Comparison of ENCODE assay signal across 18 cellular contexts in the genomic region with DNA sequence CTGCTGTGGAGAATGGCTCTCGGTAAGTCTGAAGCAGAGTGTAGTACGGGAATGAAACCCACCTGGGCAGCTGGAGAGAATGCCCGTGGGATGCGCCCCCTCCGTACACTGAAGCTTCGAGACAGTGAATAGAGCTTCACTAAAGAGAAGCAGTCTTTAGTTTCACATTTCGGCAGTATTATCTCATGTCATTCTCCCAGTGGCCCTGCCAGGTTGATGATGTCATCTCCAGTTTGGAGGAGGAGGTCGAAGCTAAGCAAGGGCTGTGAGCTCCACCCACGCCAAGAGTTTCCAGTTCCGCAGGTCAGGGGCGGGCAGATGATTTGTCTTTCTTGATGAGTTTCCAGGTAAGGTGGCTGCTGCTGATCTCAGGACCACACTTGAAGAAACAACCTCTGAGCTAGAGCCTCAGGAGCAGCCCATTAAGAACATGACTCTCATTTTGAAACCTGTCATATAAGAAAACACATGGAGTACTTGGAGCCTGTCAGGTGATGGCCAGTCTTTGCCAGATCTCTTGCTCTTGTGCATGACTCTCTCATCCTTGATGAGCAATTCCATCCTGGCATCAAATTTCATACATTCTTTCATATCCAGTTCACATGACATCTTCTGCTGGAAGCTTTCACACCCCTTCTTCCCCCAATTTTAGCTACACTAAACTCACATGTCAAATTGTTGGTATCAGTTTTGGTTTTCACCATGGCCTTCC.
A peak's percentile ranks its signal among the peaks of the same experiment; 100 is the strongest.
DNase-seq lines count a peak whose midpoint lies in the region; ATAC-seq, FAIRE-seq and TF ChIP-seq lines count a peak whose summit lies in the region.
"Had no signal": no experiment of that assay in that cellular context is flagged by ENCODE, and none has a peak within 500 bp of the region (broad histone marks: within the 10 kb centered on the region; RNA-seq: fewer than 3 reads in every experiment).

No MANE protein-coding gene starts in this region.

- H3K27ac ChIP-seq in GM23338 (ENCODE audit: low read depth) (no peak overlapping the region), K562 (ENCODE audit: extremely low read depth, low read depth, low read length) (no peak overlapping the region)
- H3K27ac ChIP-seq: adrenal gland, KMS-11, spleen, vagina had no signal

- no peaks in the 10 kb centered on the region for H3K36me3 ChIP-seq in GM23338 (ENCODE audit: insufficient read depth)
- H3K36me3 ChIP-seq in K562 (ENCODE audit: control insufficient read depth, insufficient read depth, low read length): no peaks in the 10 kb centered on the region
- H3K36me3 ChIP-seq: adrenal gland, spleen, vagina had no signal

- H3K36me3 Mint-ChIP-seq in GM23338 (ENCODE audit: low read depth): no peaks in the 10 kb centered on the region

- no peak for TF ChIP-seq RAD21 in K562 (CRISPR knock-in tag; conservative IDR thresholded peaks at IDR 0.05 in 1 of 2, IDR thresholded peaks at IDR 0.05 in 1 of 2)

- no peak overlapping the region for H3K9ac ChIP-seq in K562 (ENCODE audit: insufficient read depth in 1 of 2, low read depth in 2 of 2, low read length in 2 of 2)
- H3K9ac ChIP-seq: KMS-11 had no signal

- no peak overlapping the region for H3K4me3 Mint-ChIP-seq in GM23338

- H3K27me3 Mint-ChIP-seq in GM23338 (ENCODE audit: insufficient read depth, low read depth, poor library complexity): no peaks in the 10 kb centered on the region

- H3K9me3 Mint-ChIP-seq in GM23338: no peaks in the 10 kb centered on the region

- no peak overlapping the region for H3K27ac Mint-ChIP-seq in GM23338

- H3F3A ChIP-seq in GM23338 (replicated peaks; ENCODE audit: low read depth): no peaks in the 10 kb centered on the region

- ATAC-seq in GM23338 (no peak), K562 (peak; percentile 83), HG02973 (IDR thresholded peaks at IDR 0.05; ENCODE audit: unreplicated experiment) (no peak), GM18861 (IDR thresholded peaks at IDR 0.05; ENCODE audit: unreplicated experiment) (no peak)

- FAIRE-seq in K562 (lab: Jason Lieb, UNC): no peak
- FAIRE-seq: endothelial cell of umbilical vein had no signal

- no peak for TF ChIP-seq POLR2A in K562 (conservative IDR thresholded peaks at IDR 0.05)

- no peak overlapping the region for H3K4me3 ChIP-seq in GM23338
- H3K4me3 ChIP-seq in K562: no peak overlapping the region
- H3K4me3 ChIP-seq: adrenal gland, spleen, vagina had no signal

- in situ Hi-C loops in K562 (cut with MboI): no loop called here

- CTCF ChIA-PET in K562 (lab: Yijun Ruan, JAX; ENCODE audit: low intra/inter-chr PET ratio): no interaction called here

- H2AFZ ChIP-seq in GM23338 (0 out of 2 replicates have a peak overlapping the region, but pooled peaks have one; percentile 23), K562 (ENCODE audit: low read depth, low read length) (no peak overlapping the region)

- POLR2A ChIA-PET in K562 (lab: Yijun Ruan, JAX): interaction anchor here (1.7 kb wide), 1 partner anchor 13 kb away, joined by 3 read pairs; no protein-coding TSS in a partner anchor

- no peak for TF ChIP-seq EP300 in K562 (IDR thresholded peaks at IDR 0.05; ENCODE audit: low read length)

- no TSS peak for BruUV-seq in K562 (replicated peaks; lab: Mats Ljungman, UMichigan)

- H4K20me1 ChIP-seq in GM23338 (replicated peaks; ENCODE audit: insufficient read depth) (no peaks in the 10 kb centered on the region), K562 (replicated peaks; ENCODE audit: control insufficient read depth, insufficient read depth, low read length) (no peaks in the 10 kb centered on the region)

- WGBS in K562 (ENCODE audit: insufficient coverage, low coverage, missing lambda C conversion rate): under 1% methylated on average over 11 of the region's 11 CpGs

- H3K9me3 ChIP-seq in K562 (replicated peaks; ENCODE audit: control insufficient read depth, insufficient read depth, low read depth, low read length): no peaks in the 10 kb centered on the region
- H3K9me3 ChIP-seq: adrenal gland, spleen, vagina had no signal

- H3K4me1 ChIP-seq in GM23338 (ENCODE audit: insufficient read depth) (no peaks in the 10 kb centered on the region), K562 (replicated peaks in 1 of 2; ENCODE audit: control insufficient read depth in 2 of 2, insufficient read depth in 2 of 2, low read length in 2 of 2) (no peaks in the 10 kb centered on the region)
- H3K4me1 ChIP-seq: adrenal gland, spleen, vagina had no signal

- H3K9me1 ChIP-seq in K562 (ENCODE audit: control insufficient read depth, insufficient read depth, low read length): no peaks in the 10 kb centered on the region

- H3K4me2 ChIP-seq in GM23338 (no peak overlapping the region), K562 (ENCODE audit: insufficient read depth, low read length) (peak overlapping the region; percentile 33; the same call in 1 of the 2 replicates)
- H3K4me2 ChIP-seq: KMS-11 had no signal

- intact Hi-C loops in K562 (cut with micrococcal nuclease): no loop called here

- DNase-seq in GM23338 (ENCODE audit: low spot score) (no peak), NCI-H146 (lab: John Stamatoyannopoulos, UW) (peak; percentile 73), K562 (ENCODE audit: extremely low read depth in 1 of 4, low spot score in 3 of 4) (peak in 3 of 4 experiments; percentile 17 to 37 (median 25)), islet precursor cell (peak; percentile 62)
- DNase-seq in stimulated activated CD4-positive, alpha-beta T cell treated with anti-CD3 and anti-CD28 coated beads, Interleukin-15, amount 100 ng/mL, for 24 hours: no peak
- DNase-seq: C1 segment of cervical spinal cord, DND-41, glutamatergic neuron, HCEC 1CT, NCI-H1417, spleen, T-helper 9 cell had no signal

- H3K4me1 Mint-ChIP-seq in GM23338: no peaks in the 10 kb centered on the region

- peaks cover 8% of the 10 kb centered on the region; the same call in 1 of the 2 replicates for H3K9me2 ChIP-seq in GM23338 (ENCODE audit: insufficient read depth)

- H3K27me3 ChIP-seq in GM23338 (ENCODE audit: insufficient read depth): no peaks in the 10 kb centered on the region
- no peaks in the 10 kb centered on the region for H3K27me3 ChIP-seq in K562 (ENCODE audit: control insufficient read depth in 2 of 2, insufficient read depth in 2 of 2, low read length in 2 of 2)
- H3K27me3 ChIP-seq: adrenal gland, spleen, vagina had no signal

- H3K79me2 ChIP-seq in GM23338 (replicated peaks; ENCODE audit: insufficient read depth) (no peaks in the 10 kb centered on the region), K562 (ENCODE audit: control insufficient read depth, insufficient read depth, low read length) (no peaks in the 10 kb centered on the region)

- TF ChIP-seq CTCF in GM23338 (conservative IDR thresholded peaks at IDR 0.05; ENCODE audit: low read depth in 2 of 2) (no peak), K562 (IDR thresholded peaks at IDR 0.05 in 2 of 3, conservative IDR thresholded peaks at IDR 0.05 in 1 of 3; ENCODE audit: insufficient read depth in 2 of 3, low read depth in 1 of 3, low read length in 3 of 3) (no peak)

TF ChIP-seq in K562, 482 proteins besides CTCF, POLR2A, EP300 and RAD21:
- no peak for TF ChIP-seq RCOR1 (IDR thresholded peaks at IDR 0.05; ENCODE audit: borderline replicate concordance in 1 of 2, low read depth in 2 of 2, low read length in 2 of 2)
- TF ChIP-seq YBX1 (IDR thresholded peaks at IDR 0.05): no peak
- TF ChIP-seq HMG20A (CRISPR knock-in tag; conservative IDR thresholded peaks at IDR 0.05): no peak
- TF ChIP-seq, protein P1, sequence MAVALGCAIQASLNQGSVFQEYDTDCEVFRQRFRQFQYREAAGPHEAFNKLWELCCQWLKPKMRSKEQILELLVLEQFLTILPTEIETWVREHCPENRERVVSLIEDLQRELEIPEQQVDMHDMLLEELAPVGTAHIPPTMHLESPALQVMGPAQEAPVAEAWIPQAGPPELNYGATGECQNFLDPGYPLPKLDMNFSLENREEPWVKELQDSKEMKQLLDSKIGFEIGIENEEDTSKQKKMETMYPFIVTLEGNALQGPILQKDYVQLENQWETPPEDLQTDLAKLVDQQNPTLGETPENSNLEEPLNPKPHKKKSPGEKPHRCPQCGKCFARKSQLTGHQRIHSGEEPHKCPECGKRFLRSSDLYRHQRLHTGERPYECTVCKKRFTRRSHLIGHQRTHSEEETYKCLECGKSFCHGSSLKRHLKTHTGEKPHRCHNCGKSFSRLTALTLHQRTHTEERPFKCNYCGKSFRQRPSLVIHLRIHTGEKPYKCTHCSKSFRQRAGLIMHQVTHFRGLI (CRISPR knock-in tag; IDR thresholded peaks at IDR 0.05): no peak
- TF ChIP-seq JUND (IDR thresholded peaks at IDR 0.05; ENCODE audit: borderline replicate concordance, low read depth, low read length): peak; percentile 85
- TF ChIP-seq JUND (tag; IDR thresholded peaks at IDR 0.05; ENCODE audit: borderline replicate concordance, low read depth, low read length): peak; percentile 87; the same call in 2 of the 3 replicates
- TF ChIP-seq ATF7 (IDR thresholded peaks at IDR 0.05): peak; percentile 91
- TF ChIP-seq, protein P2, sequence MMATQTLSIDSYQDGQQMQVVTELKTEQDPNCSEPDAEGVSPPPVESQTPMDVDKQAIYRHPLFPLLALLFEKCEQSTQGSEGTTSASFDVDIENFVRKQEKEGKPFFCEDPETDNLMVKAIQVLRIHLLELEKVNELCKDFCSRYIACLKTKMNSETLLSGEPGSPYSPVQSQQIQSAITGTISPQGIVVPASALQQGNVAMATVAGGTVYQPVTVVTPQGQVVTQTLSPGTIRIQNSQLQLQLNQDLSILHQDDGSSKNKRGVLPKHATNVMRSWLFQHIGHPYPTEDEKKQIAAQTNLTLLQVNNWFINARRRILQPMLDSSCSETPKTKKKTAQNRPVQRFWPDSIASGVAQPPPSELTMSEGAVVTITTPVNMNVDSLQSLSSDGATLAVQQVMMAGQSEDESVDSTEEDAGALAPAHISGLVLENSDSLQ (IDR thresholded peaks at IDR 0.05): 0 out of 2 replicates have a peak, but pooled peaks have one; percentile 10
- TF ChIP-seq, protein P3, sequence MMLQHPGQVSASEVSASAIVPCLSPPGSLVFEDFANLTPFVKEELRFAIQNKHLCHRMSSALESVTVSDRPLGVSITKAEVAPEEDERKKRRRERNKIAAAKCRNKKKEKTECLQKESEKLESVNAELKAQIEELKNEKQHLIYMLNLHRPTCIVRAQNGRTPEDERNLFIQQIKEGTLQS (IDR thresholded peaks at IDR 0.05): peak; percentile 94
- TF ChIP-seq, protein P3 (CRISPR knock-in tag; conservative IDR thresholded peaks at IDR 0.05): no peak
- no peak for TF ChIP-seq HDAC8 (tag; IDR thresholded peaks at IDR 0.05)
- no peak for TF ChIP-seq NR2C2 (CRISPR knock-in tag; IDR thresholded peaks at IDR 0.05)
- TF ChIP-seq NR2C2 (tag; IDR thresholded peaks at IDR 0.05): peak; percentile 33; the same call in 1 of the 2 replicates
- TF ChIP-seq JUN (IDR thresholded peaks at IDR 0.05; ENCODE audit: borderline replicate concordance, low read depth, low read length): 0 out of 2 replicates have a peak, but pooled peaks have one; percentile 7
- TF ChIP-seq JUN (CRISPR knock-in tag; IDR thresholded peaks at IDR 0.05; ENCODE audit: borderline replicate concordance): no peak
- TF ChIP-seq EGR1 (conservative IDR thresholded peaks at IDR 0.05): peak; percentile 67

Comparison
In these comparisons a context has a peak if more than half of its experiments do, and no peak if none do; other contexts are left out.
1. DNase-seq: peak in NCI-H146 (single experiment), K562 (3 of 4) and islet precursor cell (single experiment); none in GM23338 (single experiment) and stimulated activated CD4-positive, alpha-beta T cell treated with anti-CD3 and anti-CD28 coated beads, Interleukin-15, amount 100 ng/mL, for 24 hours (single experiment).